15 cellular contexts compared by ENCODE assay signal in genomic region chr17:82889496-82890338, GRCh38. TPM values are rescaled to one million over a fixed set of nuclear protein-coding genes. Genes with fewer than 3 reads are reported as not detected.
DNase-seq lines count a peak whose midpoint lies in the region; ATAC-seq, FAIRE-seq and TF ChIP-seq lines count a peak whose summit lies in the region.
"Had no signal": no experiment of that assay in that cellular context is flagged by ENCODE, and none has a peak within 500 bp of the region (broad histone marks: within the 10 kb centered on the region; RNA-seq: fewer than 3 reads in every experiment).

No MANE protein-coding gene starts in this region.

- H3K27ac ChIP-seq in keratinocyte (ENCODE audit: control insufficient read depth, insufficient read depth, low read length) (peak overlapping the region; percentile 62), gastrocnemius medialis (peak overlapping the region; percentile 77 to 82 (median 80))

- dilution Hi-C loops in keratinocyte (cut with MboI; ENCODE audit: extremely low pct_ligation_motif_present, low sequenced_read_pairs), result no loop called here

- FAIRE-seq in keratinocyte (lab: Jason Lieb, UNC), result peak; percentile 55
- FAIRE-seq in GM12891 (lab: Jason Lieb, UNC), result no peak

- intact Hi-C loops in gastrocnemius medialis (cut with DNase I; ENCODE audit: low total_unique reads), result no loop called here

- H3K4me2 ChIP-seq in keratinocyte (ENCODE audit: control insufficient read depth, extremely low read depth, insufficient read depth, low read depth, low read length), result peak overlapping the region; percentile 52

- TF ChIP-seq POLR2A in gastrocnemius medialis (IDR thresholded peaks at IDR 0.05), result no peak
- TF ChIP-seq POLR2A in GM12891 (IDR thresholded peaks at IDR 0.05; ENCODE audit: low read depth, low read length), result no peak

- H3K79me2 ChIP-seq in keratinocyte (ENCODE audit: control insufficient read depth, insufficient read depth, low read length), result peaks cover 3% of the 10 kb centered on the region

- H3K4me1 ChIP-seq in keratinocyte (ENCODE audit: control insufficient read depth, extremely low read depth, insufficient read depth, low read length) (peaks cover 14% of the 10 kb centered on the region), gastrocnemius medialis (peaks cover 33 to 43% of the 10 kb centered on the region in 2 donors)

- no peaks in the 10 kb centered on the region for H3K27me3 ChIP-seq in keratinocyte (ENCODE audit: control insufficient read depth, extremely low read depth, insufficient read depth, low read length)
- no peaks in the 10 kb centered on the region for H3K27me3 ChIP-seq in gastrocnemius medialis

- H2AFZ ChIP-seq in keratinocyte (ENCODE audit: control insufficient read depth, low read length), result no peak overlapping the region

- ATAC-seq in gastrocnemius medialis (no peak), HG03135 (IDR thresholded peaks at IDR 0.05; ENCODE audit: unreplicated experiment) (no peak)

- no peaks in the 10 kb centered on the region for H4K20me1 ChIP-seq in keratinocyte (ENCODE audit: control insufficient read depth, extremely low read depth, insufficient read depth, low read length)

- H3K9me3 ChIP-seq in keratinocyte (ENCODE audit: control insufficient read depth, low read depth, low read length), result no peaks in the 10 kb centered on the region
- H3K9me3 ChIP-seq in gastrocnemius medialis, result no peaks in the 10 kb centered on the region

- no peak for TF ChIP-seq CTCF in keratinocyte (optimal IDR thresholded peaks at IDR 0.05 in 1 of 3, IDR thresholded peaks at IDR 0.05 in 1 of 3, conservative IDR thresholded peaks at IDR 0.05 in 1 of 3; ENCODE audit: extremely low read depth in 1 of 3, insufficient read depth in 2 of 3, low read length in 3 of 3)
- TF ChIP-seq CTCF in gastrocnemius medialis (IDR thresholded peaks at IDR 0.05 in 4 of 5, conservative IDR thresholded peaks at IDR 0.05 in 1 of 5), result no peak

- H3K9ac ChIP-seq in keratinocyte (ENCODE audit: control insufficient read depth, extremely low read depth, insufficient read depth, low read length), result peak overlapping the region; percentile 58

- peak; percentile 98 for DNase-seq in HT-29 (ENCODE audit: low spot score)
- DNase-seq in SW480 (ENCODE audit: low spot score), result peak; percentile 41
- no peak for DNase-seq in keratinocyte (ENCODE audit: low read depth, low spot score)
- DNase-seq in gastrocnemius medialis, result no peak
- DNase-seq in NOMO-1 (lab: John Stamatoyannopoulos, UW; ENCODE audit: unreplicated experiment in 2 of 2), result no peak
- DNase-seq in GM12891 (ENCODE audit: insufficient read length, low spot score), result no peak
- no peak for DNase-seq in occipital lobe (lab: John Stamatoyannopoulos, UW)
- DNase-seq: activated CD4-positive, alpha-beta T cell treated with anti-CD3 and anti-CD28 coated beads, Interleukin-2, amount 50 U/mL, for 4 hours; activated naive CD8-positive, alpha-beta T cell treated with anti-CD3 and anti-CD28 coated beads, Interleukin-2, amount 10 ng/mL, durations not matched to agents 7 days and 5 days; effector CD8-positive, alpha-beta T cell; EL; GOT3; NCI-H1694 treated with DMSO at 0.1 percent for 48 hours; SHP77 treated with DMSO at 0.1 percent for 48 hours had no signal

- H3K36me3 ChIP-seq in keratinocyte (ENCODE audit: control insufficient read depth in 2 of 2, extremely low read depth in 1 of 2, insufficient read depth in 2 of 2, low read length in 2 of 2), result peaks cover 8 to 14% of the 10 kb centered on the region in 2 experiments
- no peaks in the 10 kb centered on the region for H3K36me3 ChIP-seq in gastrocnemius medialis

- no peaks in the 10 kb centered on the region for H3K9me1 ChIP-seq in keratinocyte (ENCODE audit: control insufficient read depth, extremely low read depth, insufficient read depth, low read length)

- in situ Hi-C loops in gastrocnemius medialis (cut with MboI; ENCODE audit: low sequenced_read_pairs in 4 of 4), result no loop called here

- H3K4me3 ChIP-seq in keratinocyte (ENCODE audit: control insufficient read depth in 2 of 3, extremely low read depth in 1 of 3, insufficient read depth in 2 of 3, low read depth in 1 of 3, low read length in 3 of 3) (no peak overlapping the region), gastrocnemius medialis (no peak overlapping the region)

TF ChIP-seq in GM12891, 5 proteins besides CTCF, POLR2A, EP300 and RAD21:
- no peak for TF ChIP-seq POU2F2 (IDR thresholded peaks at IDR 0.05; ENCODE audit: low read depth, low read length)
- no peak for TF ChIP-seq SPI1 (IDR thresholded peaks at IDR 0.05; ENCODE audit: low read depth, low read length)
- TF ChIP-seq POLR2AphosphoS5 (IDR thresholded peaks at IDR 0.05; ENCODE audit: low read depth, low read length), result no peak
- TF ChIP-seq TAF1 (IDR thresholded peaks at IDR 0.05; ENCODE audit: low read depth, low read length), result no peak
- no peak for TF ChIP-seq PAX5 (IDR thresholded peaks at IDR 0.05; ENCODE audit: insufficient read depth, low read length, severe bottlenecking)

RNA-seq across cellular contexts. Expression of gene ZNF750, which starts 49.9 kb away (rescaled TPM):
- 0.05 TPM in 1 of 2 replicates, not detected in the other for total RNA-seq in HT-29 (2014; rRNA removed; shearing (Covaris generic))
- 1.8 to 9.6 TPM (median 5.5 TPM) in 3 replicates for polyA plus RNA-seq in keratinocyte
- polyA plus RNA-seq in keratinocyte (2011; ENCODE audit: low read depth), result 23.7 TPM
- 4.5 and 4.8 TPM in 2 replicates for polyA plus RNA-seq in keratinocyte (2011; cell fraction: cytosol; rRNA removed)
- polyA plus RNA-seq in keratinocyte (2011; cell fraction: nucleus; rRNA removed), result 11.0 and 12.9 TPM in 2 replicates
- 2.3 and 43.8 TPM in 2 replicates for polyA plus RNA-seq in keratinocyte (2012; ENCODE audit: low replicate concordance)
- 2.2 to 8.9 TPM (median 6.0 TPM) in 3 replicates for polyA minus RNA-seq in keratinocyte
- 3.3 TPM for polyA minus RNA-seq in keratinocyte (2011; cell fraction: cytosol; rRNA and poly(A)+ RNA removed)
- 8.4 and 9.1 TPM in 2 replicates for polyA minus RNA-seq in keratinocyte (2011; cell fraction: nucleus; rRNA and poly(A)+ RNA removed)
- 10 to 100 TPM in 2 of 4 donors, 1 to 10 TPM in 2; 2.5 to 17.8 (median 11.7) TPM for total RNA-seq in gastrocnemius medialis
- 0.04 TPM for polyA plus RNA-seq in GM12891 (2012; ENCODE audit: low read depth, missing spikeins)
- total RNA-seq in occipital lobe, result not detected
- total RNA-seq: activated naive CD8-positive, alpha-beta T cell treated with anti-CD3 and anti-CD28 coated beads, Interleukin-2, amount 10 ng/mL, durations not matched to agents 7 days and 5 days had no signal

Comparison
In these comparisons a context has a peak if more than half of its experiments do, and no peak if none do; other contexts are left out.
1. DNase-seq: peak in HT-29 (single experiment) and SW480 (single experiment); none in keratinocyte (single experiment), gastrocnemius medialis (0 of 2), NOMO-1 (0 of 2), GM12891 (single experiment) and occipital lobe (single experiment).